Comparison of ENCODE assay signal across 7 cellular contexts in genomic region chr21:36260030-36260787, GRCh38. TPM values are rescaled to one million over a fixed set of nuclear protein-coding genes. Genes with fewer than 3 reads are reported as not detected.
DNase-seq lines count a peak whose midpoint lies in the region; ATAC-seq, FAIRE-seq and TF ChIP-seq lines count a peak whose summit lies in the region.

No MANE protein-coding gene starts in this region.

- H3K4me1 Mint-ChIP-seq in activated naive CD8-positive, alpha-beta T cell treated with anti-CD3 and anti-CD28 coated beads for 36 hours: peaks cover 10% of the 10 kb centered on the region

- H2AFZ ChIP-seq in PC-3 (ENCODE audit: low read length) (peak overlapping the region; percentile 90), trophoblast cell (ENCODE audit: insufficient read depth, low read length, poor library complexity) (no peak overlapping the region)

- H3K23ac ChIP-seq in trophoblast cell (ENCODE audit: low read length): no peak overlapping the region

- H3K9me2 ChIP-seq in PC-3 (replicated peaks; ENCODE audit: low read length): no peaks in the 10 kb centered on the region

- no peak overlapping the region for H2BK5ac ChIP-seq in trophoblast cell (ENCODE audit: low read depth, low read length, poor library complexity)

- POLR2A ChIA-PET in PC-3 (lab: Charles Lee; ENCODE audit: unreplicated experiment): interaction anchor here (0.6 kb wide), 2 partner anchors 46 to 48 kb away, joined by 3 to 4 read pairs; no protein-coding TSS in a partner anchor

- peak overlapping the region; percentile 65 for H3K4me3 ChIP-seq in PC-3 (ENCODE audit: low read length)
- H3K4me3 ChIP-seq in trophoblast cell (ENCODE audit: low read depth, low read length): no peak overlapping the region

- no peaks in the 10 kb centered on the region for H3K27me3 Mint-ChIP-seq in activated naive CD8-positive, alpha-beta T cell treated with anti-CD3 and anti-CD28 coated beads for 36 hours

- H3K4ac ChIP-seq in trophoblast cell (ENCODE audit: low read depth, low read length): no peak overlapping the region

- no peaks in the 10 kb centered on the region for H4K20me1 ChIP-seq in PC-3 (ENCODE audit: low read length)

- no CpG with 5 or more reads among the region's 10 CpGs for WGBS in trophoblast cell (ENCODE audit: extremely low coverage, insufficient coverage, insufficient read length)

- H3K36me3 ChIP-seq in PC-3 (ENCODE audit: low read depth, low read length) (no peaks in the 10 kb centered on the region; the same call in 1 of the 2 replicates), trophoblast cell (ENCODE audit: control insufficient read depth in 1 of 2, insufficient read depth in 2 of 2, low read length in 2 of 2) (peaks cover 26 to 36% of the 10 kb centered on the region in 2 experiments)

- H2AK5ac ChIP-seq in trophoblast cell (ENCODE audit: low read length): no peak overlapping the region

- H3K27ac ChIP-seq in PC-3 (ENCODE audit: low read length): no peak overlapping the region
- no peak overlapping the region for H3K27ac ChIP-seq in trophoblast cell (ENCODE audit: low read depth, low read length)

- no peak overlapping the region for H2BK12ac ChIP-seq in trophoblast cell (ENCODE audit: low read length)

- no peaks in the 10 kb centered on the region for H3K36me3 Mint-ChIP-seq in activated naive CD8-positive, alpha-beta T cell treated with anti-CD3 and anti-CD28 coated beads for 36 hours

- CTCF ChIA-PET in PC-3 (lab: Charles Lee): interaction anchor here (1.3 kb wide), 1 partner anchor 59 kb away, joined by 8 read pairs; no protein-coding TSS in a partner anchor

- ATAC-seq in PC-3 (peak; percentile 91), HG03097 (IDR thresholded peaks at IDR 0.05; ENCODE audit: low FRiP score, unreplicated experiment) (no peak)

- H3K14ac ChIP-seq in trophoblast cell (ENCODE audit: low read length): no peak overlapping the region

- no peaks in the 10 kb centered on the region for H3K79me2 ChIP-seq in PC-3 (ENCODE audit: low read length)
- H3K79me2 ChIP-seq in trophoblast cell (ENCODE audit: control insufficient read depth, insufficient read depth, low read length, poor library complexity): no peaks in the 10 kb centered on the region

- TF ChIP-seq CTCF in PC-3 (conservative IDR thresholded peaks at IDR 0.05; ENCODE audit: low read depth, low read length): peak; percentile 91

- H3K9ac ChIP-seq in PC-3 (ENCODE audit: low read length) (no peak overlapping the region), trophoblast cell (ENCODE audit: low read length) (no peak overlapping the region)

- H4K91ac ChIP-seq in trophoblast cell (ENCODE audit: low read depth, low read length): no peak overlapping the region

- H3K4me1 ChIP-seq in PC-3 (ENCODE audit: insufficient read depth, low read length): no peaks in the 10 kb centered on the region; the same call in 1 of the 2 replicates
- no peaks in the 10 kb centered on the region for H3K4me1 ChIP-seq in trophoblast cell (ENCODE audit: control insufficient read depth in 1 of 2, insufficient read depth in 2 of 2, low read length in 2 of 2)

- H4K12ac ChIP-seq in trophoblast cell (ENCODE audit: low read depth, low read length): no peak overlapping the region

- peak overlapping the region; percentile 65 for H3K4me3 Mint-ChIP-seq in activated naive CD8-positive, alpha-beta T cell treated with anti-CD3 and anti-CD28 coated beads for 36 hours

- H3K9me3 Mint-ChIP-seq in activated naive CD8-positive, alpha-beta T cell treated with anti-CD3 and anti-CD28 coated beads for 36 hours: no peaks in the 10 kb centered on the region

- H3K4me2 ChIP-seq in PC-3 (ENCODE audit: low read length) (peak overlapping the region; percentile 87), trophoblast cell (ENCODE audit: low read length) (no peak overlapping the region)

- no peaks in the 10 kb centered on the region for H3K79me1 ChIP-seq in trophoblast cell (ENCODE audit: low read length)

- no peak overlapping the region for H3K18ac ChIP-seq in trophoblast cell (ENCODE audit: low read length)

- BruUV-seq in PC-3 (replicated peaks; lab: Mats Ljungman, UMichigan): no TSS peak

- intact Hi-C loops in PC-3 (cut with micrococcal nuclease): loop anchor here (2.0 kb wide), 1 partner anchor 71 kb away; no protein-coding TSS in a partner anchor

- H4K8ac ChIP-seq in trophoblast cell (ENCODE audit: low read depth, low read length): no peak overlapping the region

- no peaks in the 10 kb centered on the region for H3F3A ChIP-seq in PC-3 (ENCODE audit: low read length, unreplicated experiment)

- H3K9me3 ChIP-seq in PC-3 (ENCODE audit: low read length) (no peaks in the 10 kb centered on the region), trophoblast cell (ENCODE audit: insufficient read depth, low read depth, low read length) (no peaks in the 10 kb centered on the region)

- DNase-seq in GM04503 (ENCODE audit: low read depth) (peak; percentile 34), HTR-8/SVneo (ENCODE audit: insufficient read length, low spot score) (peak; percentile 79), PC-3 (peak; percentile 86), glomerular visceral epithelial cell (ENCODE audit: extremely low spot score) (peak; percentile 66), trophoblast cell (peak; percentile 52 to 84)
- DNase-seq in activated naive CD8-positive, alpha-beta T cell treated with anti-CD3 and anti-CD28 coated beads for 36 hours: peak; percentile 27

- no peak for FAIRE-seq in HTR-8/SVneo (lab: Jason Lieb, UNC)

- H3K27me3 ChIP-seq in PC-3 (ENCODE audit: low read length) (no peaks in the 10 kb centered on the region), trophoblast cell (ENCODE audit: insufficient read depth, low read length) (no peaks in the 10 kb centered on the region)

- H2BK120ac ChIP-seq in trophoblast cell (ENCODE audit: insufficient read depth, low read length, poor library complexity): no peak overlapping the region

- peak overlapping the region; percentile 76 for H3K27ac Mint-ChIP-seq in activated naive CD8-positive, alpha-beta T cell treated with anti-CD3 and anti-CD28 coated beads for 36 hours

RNA-seq across cellular contexts. Expression of gene MORC3, which starts 59.8 kb away (rescaled TPM):
- total RNA-seq in PC-3 (2014; rRNA removed): 17.9 and 23.0 TPM in 2 replicates
- 10 to 100 TPM; 15.2 to 17.4 TPM for total RNA-seq in activated naive CD8-positive, alpha-beta T cell treated with anti-CD3 and anti-CD28 coated beads for 36 hours
- polyA plus RNA-seq in trophoblast cell (2013): 21.7 and 22.7 TPM in 2 replicates

Comparison
In these comparisons a context has a peak if more than half of its experiments do, and no peak if none do; other contexts are left out.
1. DNase-seq: peak in every context shown above with its lines; median percentile 86 in PC-3; 79 in HTR-8/SVneo; 68 in trophoblast cell; 66 in glomerular visceral epithelial cell; 34 in GM04503; 27 in activated naive CD8-positive, alpha-beta T cell treated with anti-CD3 and anti-CD28 coated beads for 36 hours.